Comparison of ENCODE assay signal across 1 cellular context in genomic region chr5:34699155-34700077, GRCh38.
TF ChIP-seq lines count a peak whose summit lies in the region.

No MANE protein-coding gene starts in this region.

TF ChIP-seq in H1, 55 proteins besides CTCF, POLR2A, EP300 and RAD21:
- no peak for TF ChIP-seq RNF2 (IDR thresholded peaks at IDR 0.05; ENCODE audit: borderline replicate concordance, low read depth, low read length, missing control alignments, poor library complexity, severe bottlenecking)
- TF ChIP-seq CEBPB (IDR thresholded peaks at IDR 0.05; ENCODE audit: low read depth, low read length), result no peak
- TF ChIP-seq SP2 (IDR thresholded peaks at IDR 0.05; ENCODE audit: low read length), result no peak
- TF ChIP-seq TCF12 (IDR thresholded peaks at IDR 0.05; ENCODE audit: low read depth, low read length), result no peak
- no peak for TF ChIP-seq TBP (IDR thresholded peaks at IDR 0.05; ENCODE audit: low read depth, low read length)
- no peak for TF ChIP-seq RBBP5 (IDR thresholded peaks at IDR 0.05; ENCODE audit: borderline replicate concordance, low read depth, low read length)
- no peak for TF ChIP-seq JUND (IDR thresholded peaks at IDR 0.05; ENCODE audit: low read length)
- TF ChIP-seq GTF2F1 (IDR thresholded peaks at IDR 0.05; ENCODE audit: borderline replicate concordance, low read depth, low read length), result no peak
- TF ChIP-seq CBX8 (IDR thresholded peaks at IDR 0.05; ENCODE audit: borderline replicate concordance, low read depth, low read length), result no peak
- TF ChIP-seq USF2 (IDR thresholded peaks at IDR 0.05; ENCODE audit: low read length), result no peak
- no peak for TF ChIP-seq CTBP2 (IDR thresholded peaks at IDR 0.05; ENCODE audit: borderline replicate concordance, insufficient read depth, insufficient read length, low read length)
- no peak for TF ChIP-seq SUZ12 (IDR thresholded peaks at IDR 0.05; ENCODE audit: low read length)
- TF ChIP-seq EZH2 (IDR thresholded peaks at IDR 0.05; ENCODE audit: low read depth, low read length, severe bottlenecking), result no peak
